Comparison of ENCODE assay signal across 11 cellular contexts in the genomic region with DNA sequence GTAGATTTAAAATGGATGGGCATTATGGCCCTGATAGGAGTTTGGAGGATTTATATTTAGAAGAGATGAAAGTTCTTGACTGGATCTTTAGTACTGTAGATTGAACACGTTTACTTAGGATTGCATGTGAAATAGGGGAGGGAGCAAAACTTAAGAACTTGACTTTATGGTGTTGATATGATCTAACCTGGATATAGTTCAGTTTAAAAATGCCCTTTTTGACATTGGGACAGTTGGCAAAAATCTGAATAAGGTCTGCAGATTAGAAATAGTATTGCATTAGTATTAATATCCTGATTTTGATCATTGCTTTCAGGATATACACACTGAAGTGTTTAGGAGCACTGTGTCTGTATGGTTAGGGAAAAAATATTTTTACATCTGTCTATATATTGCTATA. TPM values are rescaled to one million over a fixed set of nuclear protein-coding genes. Genes with fewer than 3 reads are reported as not detected.
DNase-seq lines count a peak whose midpoint lies in the region; ATAC-seq and TF ChIP-seq lines count a peak whose summit lies in the region.
"Had no signal": no experiment of that assay in that cellular context is flagged by ENCODE, and none has a peak within 500 bp of the region (broad histone marks: within the 10 kb centered on the region; RNA-seq: fewer than 3 reads in every experiment).

No MANE protein-coding gene starts in this region.

- no peaks in the 10 kb centered on the region for H3K27me3 ChIP-seq in CD4-positive, CD25-positive, alpha-beta regulatory T cell (ENCODE audit: control insufficient read depth, insufficient read depth, low read length)
- H3K27me3 ChIP-seq in naive thymus-derived CD4-positive, alpha-beta T cell (ENCODE audit: control insufficient read depth in 2 of 2, insufficient read depth in 2 of 2, low read length in 2 of 2), result no peaks in the 10 kb centered on the region

- no peaks in the 10 kb centered on the region for H3K9me3 Mint-ChIP-seq in CD4-positive, CD25-positive, alpha-beta regulatory T cell
- no peaks in the 10 kb centered on the region for H3K9me3 Mint-ChIP-seq in HFFc6
- H3K9me3 Mint-ChIP-seq in activated naive CD8-positive, alpha-beta T cell treated with anti-CD3 and anti-CD28 coated beads for 36 hours, result no peaks in the 10 kb centered on the region
- no peaks in the 10 kb centered on the region for H3K9me3 Mint-ChIP-seq in naive thymus-derived CD4-positive, alpha-beta T cell

- H3K4me3 ChIP-seq in CD4-positive, CD25-positive, alpha-beta regulatory T cell (ENCODE audit: low read depth, low read length), result peak overlapping the region; percentile 69
- H3K4me3 ChIP-seq in naive thymus-derived CD4-positive, alpha-beta T cell (ENCODE audit: low read length), result no peak overlapping the region

- CTCF ChIA-PET in naive thymus-derived CD4-positive, alpha-beta T cell (lab: Charles Lee), result interaction anchor here (2.1 kb wide), 1 partner anchor 10 kb away, joined by 8 read pairs; a partner anchor contains a TSS

- intact Hi-C loops in naive thymus-derived CD4-positive, alpha-beta T cell (cut with micrococcal nuclease), result loop anchor here (1.0 to 2.0 kb wide), 3 partner anchors 10 to 78 kb away; a partner anchor contains a TSS

- peaks cover 41% of the 10 kb centered on the region for H3K36me3 ChIP-seq in CD4-positive, CD25-positive, alpha-beta regulatory T cell (ENCODE audit: control insufficient read depth, insufficient read depth, low read length)
- H3K36me3 ChIP-seq in naive thymus-derived CD4-positive, alpha-beta T cell (ENCODE audit: control insufficient read depth in 2 of 3, insufficient read depth in 3 of 3, low read length in 3 of 3), result peaks cover 10 to 37% (median 31%) of the 10 kb centered on the region in 3 experiments

- peaks cover 67% of the 10 kb centered on the region for H3K4me1 ChIP-seq in CD4-positive, CD25-positive, alpha-beta regulatory T cell (ENCODE audit: control insufficient read depth, insufficient read depth, low read length, poor library complexity, severe bottlenecking)
- H3K4me1 ChIP-seq in naive thymus-derived CD4-positive, alpha-beta T cell (ENCODE audit: control insufficient read depth in 2 of 2, insufficient read depth in 2 of 2, low read length in 2 of 2), result peaks cover 50 to 55% of the 10 kb centered on the region in 2 donors

- peaks cover 49 to 87% (median 74%) of the 10 kb centered on the region in 4 donors for H3K4me1 Mint-ChIP-seq in CD4-positive, CD25-positive, alpha-beta regulatory T cell
- peaks cover 59% of the 10 kb centered on the region for H3K4me1 Mint-ChIP-seq in HFFc6 (ENCODE audit: low read depth)
- H3K4me1 Mint-ChIP-seq in activated naive CD8-positive, alpha-beta T cell treated with anti-CD3 and anti-CD28 coated beads for 36 hours, result peaks cover 82% of the 10 kb centered on the region
- peaks cover 39 to 85% (median 77%) of the 10 kb centered on the region in 7 donors for H3K4me1 Mint-ChIP-seq in naive thymus-derived CD4-positive, alpha-beta T cell

- TF ChIP-seq CTCF in HFFc6 (IDR thresholded peaks at IDR 0.05), result no peak

- H3K4me3 Mint-ChIP-seq in CD4-positive, CD25-positive, alpha-beta regulatory T cell, result peak overlapping the region; percentile 16 to 72 (median 54)
- no peak overlapping the region for H3K4me3 Mint-ChIP-seq in HFFc6
- H3K4me3 Mint-ChIP-seq in activated naive CD8-positive, alpha-beta T cell treated with anti-CD3 and anti-CD28 coated beads for 36 hours, result peak overlapping the region; percentile 84
- H3K4me3 Mint-ChIP-seq in naive thymus-derived CD4-positive, alpha-beta T cell, result peak overlapping the region; percentile 37 to 95 (median 56)

- POLR2A ChIA-PET in naive thymus-derived CD4-positive, alpha-beta T cell (lab: Charles Lee), result no interaction called here

- no peaks in the 10 kb centered on the region for H3K27me3 Mint-ChIP-seq in CD4-positive, CD25-positive, alpha-beta regulatory T cell
- H3K27me3 Mint-ChIP-seq in HFFc6 (ENCODE audit: insufficient read depth), result peaks cover 4% of the 10 kb centered on the region; the same call in 1 of the 2 replicates
- H3K27me3 Mint-ChIP-seq in activated naive CD8-positive, alpha-beta T cell treated with anti-CD3 and anti-CD28 coated beads for 36 hours, result no peaks in the 10 kb centered on the region
- H3K27me3 Mint-ChIP-seq in naive thymus-derived CD4-positive, alpha-beta T cell, result no peaks in the 10 kb centered on the region

- H3K27ac ChIP-seq in CD4-positive, CD25-positive, alpha-beta regulatory T cell (ENCODE audit: insufficient read depth, low read length, poor library complexity, severe bottlenecking), result peak overlapping the region; percentile 68
- H3K27ac ChIP-seq in naive thymus-derived CD4-positive, alpha-beta T cell (ENCODE audit: low read depth, low read length), result peak overlapping the region; percentile 4

- H3K36me3 Mint-ChIP-seq in CD4-positive, CD25-positive, alpha-beta regulatory T cell, result peaks cover 29% of the 10 kb centered on the region
- peaks cover 35% of the 10 kb centered on the region for H3K36me3 Mint-ChIP-seq in HFFc6 (ENCODE audit: low read depth)
- H3K36me3 Mint-ChIP-seq in activated naive CD8-positive, alpha-beta T cell treated with anti-CD3 and anti-CD28 coated beads for 36 hours, result peaks cover 73% of the 10 kb centered on the region
- peaks cover 0 to 31% (median 13%) of the 10 kb centered on the region in 5 donors for H3K36me3 Mint-ChIP-seq in naive thymus-derived CD4-positive, alpha-beta T cell

- no peak for ATAC-seq in CD4-positive, CD25-positive, alpha-beta regulatory T cell (ENCODE audit: low read depth in 2 of 2)
- no peak for ATAC-seq in naive thymus-derived CD4-positive, alpha-beta T cell
- ATAC-seq in esophagus mucosa (no peak), HG03571 (IDR thresholded peaks at IDR 0.05; ENCODE audit: unreplicated experiment) (no peak), HG03457 (IDR thresholded peaks at IDR 0.05; ENCODE audit: unreplicated experiment) (no peak), GM18519 (IDR thresholded peaks at IDR 0.05; ENCODE audit: low FRiP score, unreplicated experiment) (no peak)

- no peak for DNase-seq in CD4-positive, CD25-positive, alpha-beta regulatory T cell
- DNase-seq in HFFc6, result no peak
- no peak for DNase-seq in activated naive CD8-positive, alpha-beta T cell treated with anti-CD3 and anti-CD28 coated beads for 36 hours
- no peak for DNase-seq in naive thymus-derived CD4-positive, alpha-beta T cell
- DNase-seq: DMS79 treated with DMSO at 0.1 percent for 48 hours, NCI-H2081 treated with DMSO at 0.1 percent for 48 hours, right cardiac atrium had no signal

- no peaks in the 10 kb centered on the region for H3K9me3 ChIP-seq in CD4-positive, CD25-positive, alpha-beta regulatory T cell (ENCODE audit: control insufficient read depth in 2 of 2, low read length in 2 of 2)
- no peaks in the 10 kb centered on the region for H3K9me3 ChIP-seq in naive thymus-derived CD4-positive, alpha-beta T cell (ENCODE audit: control insufficient read depth in 2 of 3, low read length in 3 of 3)

- peak overlapping the region in 2 of 3 donors; percentile 39 to 63 for H3K27ac Mint-ChIP-seq in CD4-positive, CD25-positive, alpha-beta regulatory T cell
- H3K27ac Mint-ChIP-seq in HFFc6, result peak overlapping the region; percentile 74
- H3K27ac Mint-ChIP-seq in activated naive CD8-positive, alpha-beta T cell treated with anti-CD3 and anti-CD28 coated beads for 36 hours, result peak overlapping the region; percentile 99
- H3K27ac Mint-ChIP-seq in naive thymus-derived CD4-positive, alpha-beta T cell, result peak overlapping the region in 8 of 9 donors; percentile 26 to 82 (median 70)

RNA-seq across cellular contexts. Expression of a gene that starts 9.6 kb away (rescaled TPM):
- total RNA-seq in CD4-positive, CD25-positive, alpha-beta regulatory T cell, result 376 TPM
- 1,000 to 10,000 TPM; 1,002 to 1,224 (median 1,189) TPM for polyA plus RNA-seq in CD4-positive, CD25-positive, alpha-beta regulatory T cell
- 100 to 1,000 TPM; 471 to 545 (median 497) TPM for total RNA-seq in HFFc6 (2021; fragmentation: NEBNext Ultra II Directional; extraction: Animal tissue kit (Norgen Biotek cat#: 25700))
- total RNA-seq in activated naive CD8-positive, alpha-beta T cell treated with anti-CD3 and anti-CD28 coated beads for 36 hours, result 100 to 1,000 TPM; 400 to 410 TPM
- total RNA-seq in naive thymus-derived CD4-positive, alpha-beta T cell, result 100 to 1,000 TPM; 307 to 432 (median 381) TPM
- 100 to 1,000 TPM; 835 to 916 TPM for polyA plus RNA-seq in naive thymus-derived CD4-positive, alpha-beta T cell
- total RNA-seq in esophagus mucosa, result 386 TPM

RNA-seq across cellular contexts. Expression of a gene that starts 43.8 kb away (rescaled TPM):
- 21.4 TPM for total RNA-seq in CD4-positive, CD25-positive, alpha-beta regulatory T cell
- polyA plus RNA-seq in CD4-positive, CD25-positive, alpha-beta regulatory T cell, result 1 to 10 TPM; 3.8 to 9.0 (median 5.0) TPM
- 10 to 100 TPM; 15.8 to 21.8 (median 19.5) TPM for total RNA-seq in HFFc6 (2021; fragmentation: NEBNext Ultra II Directional; extraction: Animal tissue kit (Norgen Biotek cat#: 25700))
- 10 to 100 TPM; 20.3 to 22.3 TPM for total RNA-seq in activated naive CD8-positive, alpha-beta T cell treated with anti-CD3 and anti-CD28 coated beads for 36 hours
- total RNA-seq in naive thymus-derived CD4-positive, alpha-beta T cell, result 10 to 100 TPM; 33.3 to 40.4 (median 39.7) TPM
- 10 to 100 TPM; 10.4 to 12.0 TPM for polyA plus RNA-seq in naive thymus-derived CD4-positive, alpha-beta T cell
- total RNA-seq in esophagus mucosa, result 3.0 TPM
